8 cellular contexts compared by ENCODE assay signal in the genomic region with DNA sequence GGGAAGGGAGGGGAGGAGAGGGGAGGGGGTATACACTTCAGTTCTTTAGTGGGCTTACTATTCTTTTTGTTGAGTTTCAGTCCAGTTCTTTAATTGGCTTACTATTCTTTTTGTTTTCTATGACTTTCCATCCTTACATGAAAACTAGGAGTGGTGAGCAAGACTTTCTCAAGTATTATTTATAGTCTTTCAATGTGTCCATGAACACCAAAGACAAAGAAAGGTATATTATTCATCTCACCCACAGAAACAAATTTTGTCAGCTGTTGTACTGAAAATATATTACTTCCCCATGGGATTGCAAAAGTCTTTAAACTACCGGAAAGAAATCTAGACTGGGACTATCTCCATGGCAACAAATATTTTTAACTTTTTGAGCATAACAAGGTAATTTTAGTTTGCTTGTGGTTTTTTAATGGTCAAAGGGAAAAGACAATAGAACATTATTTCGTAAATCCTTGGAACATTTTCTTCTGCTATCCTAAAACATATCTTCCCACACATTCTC. TPM values are rescaled to one million over a fixed set of nuclear protein-coding genes. Genes with fewer than 3 reads are reported as not detected.
DNase-seq lines count a peak whose midpoint lies in the region; ATAC-seq, FAIRE-seq and TF ChIP-seq lines count a peak whose summit lies in the region.
"Had no signal": no experiment of that assay in that cellular context is flagged by ENCODE, and none has a peak within 500 bp of the region (broad histone marks: within the 10 kb centered on the region; RNA-seq: fewer than 3 reads in every experiment).

No MANE protein-coding gene starts in this region.

- no peaks in the 10 kb centered on the region for H3K9me1 ChIP-seq in K562 (ENCODE audit: control insufficient read depth, insufficient read depth, low read length)

- no TSS peak for BruUV-seq in K562 (replicated peaks; lab: Mats Ljungman, UMichigan)

- TF ChIP-seq CTCF in K562 (IDR thresholded peaks at IDR 0.05 in 2 of 3, conservative IDR thresholded peaks at IDR 0.05 in 1 of 3; ENCODE audit: insufficient read depth in 2 of 3, low read depth in 1 of 3, low read length in 3 of 3) (no peak), kidney (IDR thresholded peaks at IDR 0.05; ENCODE audit: borderline replicate concordance, extremely low read depth, insufficient read depth) (no peak), upper lobe of left lung (IDR thresholded peaks at IDR 0.05) (no peak)

- WGBS in K562 (ENCODE audit: insufficient coverage, low coverage, missing lambda C conversion rate), result 68% methylated on average over 2 of the region's 2 CpGs
- 41 to 43% methylated on average over 2 of the region's 2 CpGs for whole genome bisulfite sequencing in upper lobe of left lung, 2 donors

- H3K36me3 ChIP-seq in K562 (ENCODE audit: control insufficient read depth, insufficient read depth, low read length) (peaks cover 45% of the 10 kb centered on the region; the same call in 1 of the 3 replicates), kidney (ENCODE audit: control insufficient read depth in 1 of 2, insufficient read depth in 2 of 2, low read length in 2 of 2) (no peaks in the 10 kb centered on the region), upper lobe of left lung (peaks cover 0 to 42% (median 4%) of the 10 kb centered on the region in 4 donors)

- no peak for TF ChIP-seq RAD21 in K562 (CRISPR knock-in tag; conservative IDR thresholded peaks at IDR 0.05 in 1 of 2, IDR thresholded peaks at IDR 0.05 in 1 of 2)

- H3K27me3 ChIP-seq in K562 (ENCODE audit: control insufficient read depth in 2 of 2, insufficient read depth in 2 of 2, low read length in 2 of 2) (no peaks in the 10 kb centered on the region), upper lobe of left lung (no peaks in the 10 kb centered on the region)

- H3K4me2 ChIP-seq in K562 (ENCODE audit: insufficient read depth, low read length), result no peak overlapping the region

- DNase-seq in Kasumi-1 (lab: John Stamatoyannopoulos, UW) (peak; percentile 88 to 90), K562 (ENCODE audit: extremely low read depth in 1 of 4, low spot score in 3 of 4) (no peak), kidney (no peak), upper lobe of left lung (no peak), globus pallidus (ENCODE audit: low spot score) (no peak), activated gamma-delta T cell (lab: John Stamatoyannopoulos, UW) (no peak), head of caudate nucleus (no peak)
- DNase-seq: effector memory CD4-positive, alpha-beta T cell had no signal

- TF ChIP-seq EP300 in K562 (IDR thresholded peaks at IDR 0.05; ENCODE audit: low read length), result no peak
- peak in 2 of 4 donors; percentile 7 to 21 for TF ChIP-seq EP300 in upper lobe of left lung (IDR thresholded peaks at IDR 0.05)

- POLR2A ChIA-PET in K562 (lab: Yijun Ruan, JAX), result interaction anchor here (1.2 to 2.8 kb wide), 3 partner anchors 11 to 17 kb away, joined by 3 to 10 read pairs (median 9); partner anchors contain the start of gene ADAM17

- CTCF ChIA-PET in K562 (lab: Yijun Ruan, JAX; ENCODE audit: low intra/inter-chr PET ratio), result no interaction called here

- H3K79me2 ChIP-seq in K562 (ENCODE audit: control insufficient read depth, insufficient read depth, low read length), result peaks cover 15% of the 10 kb centered on the region

- TF ChIP-seq POLR2A in K562 (conservative IDR thresholded peaks at IDR 0.05) (no peak), upper lobe of left lung (IDR thresholded peaks at IDR 0.05) (no peak)

- H3K27ac ChIP-seq in K562 (ENCODE audit: extremely low read depth, low read depth, low read length) (no peak overlapping the region), kidney (ENCODE audit: low read depth in 2 of 2, low read length in 2 of 2) (peak overlapping the region in 1 of 2 donors; percentile 24), upper lobe of left lung (peak overlapping the region; percentile 52 to 67 (median 66))

- H2AFZ ChIP-seq in K562 (ENCODE audit: low read depth, low read length), result no peak overlapping the region

- H3K4me1 ChIP-seq in K562 (replicated peaks in 1 of 2; ENCODE audit: control insufficient read depth in 2 of 2, insufficient read depth in 2 of 2, low read length in 2 of 2) (no peaks in the 10 kb centered on the region), kidney (ENCODE audit: control insufficient read depth in 1 of 2, insufficient read depth in 1 of 2, low read depth in 1 of 2, low read length in 2 of 2) (peaks cover 0 to 5% of the 10 kb centered on the region in 2 donors), upper lobe of left lung (peaks cover 0 to 16% (median 11%) of the 10 kb centered on the region in 4 donors)

- ATAC-seq in K562, result no peak
- peak in 1 of 2 donors; percentile 83 for ATAC-seq in upper lobe of left lung (ENCODE audit: low FRiP score in 2 of 2)

- FAIRE-seq in K562 (lab: Jason Lieb, UNC), result no peak
- peak; percentile 93 for FAIRE-seq in kidney (lab: Jason Lieb, UNC)

- H4K20me1 ChIP-seq in K562 (replicated peaks; ENCODE audit: control insufficient read depth, insufficient read depth, low read length), result no peaks in the 10 kb centered on the region

- H3K9me3 ChIP-seq in K562 (replicated peaks; ENCODE audit: control insufficient read depth, insufficient read depth, low read depth, low read length) (no peaks in the 10 kb centered on the region), kidney (ENCODE audit: control insufficient read depth in 1 of 2, low read length in 2 of 2) (no peaks in the 10 kb centered on the region), upper lobe of left lung (no peaks in the 10 kb centered on the region)

- intact Hi-C loops in K562 (cut with micrococcal nuclease) (no loop called here), kidney (cut with DNase I) (no loop called here), head of caudate nucleus (cut with DNase I) (no loop called here)

- in situ Hi-C loops in K562 (cut with MboI), result no loop called here

- no peak overlapping the region for H3K4me3 ChIP-seq in K562
- no peak overlapping the region for H3K4me3 ChIP-seq in kidney (ENCODE audit: low read length in 2 of 2)
- no peak overlapping the region for H3K4me3 ChIP-seq in upper lobe of left lung

- H3K9ac ChIP-seq in K562 (ENCODE audit: insufficient read depth in 1 of 2, low read depth in 2 of 2, low read length in 2 of 2) (no peak overlapping the region), kidney (ENCODE audit: low read length in 2 of 2) (no peak overlapping the region)

TF ChIP-seq in K562, 482 proteins besides CTCF, POLR2A, EP300 and RAD21:
- TF ChIP-seq ZKSCAN8 (CRISPR knock-in tag; IDR thresholded peaks at IDR 0.05), result no peak
- no peak for TF ChIP-seq KLF16 (IDR thresholded peaks at IDR 0.05)
- TF ChIP-seq RFX1 (IDR thresholded peaks at IDR 0.05), result peak; percentile 66
- TF ChIP-seq CREB5 (CRISPR knock-in tag; IDR thresholded peaks at IDR 0.05), result no peak
- TF ChIP-seq HNRNPK (IDR thresholded peaks at IDR 0.05; ENCODE audit: low read depth, low read length, poor library complexity, severe bottlenecking), result peak; percentile 81
- no peak for TF ChIP-seq TEAD4 (IDR thresholded peaks at IDR 0.05; ENCODE audit: low read length)
- TF ChIP-seq TEAD4 (CRISPR knock-in tag; IDR thresholded peaks at IDR 0.05; ENCODE audit: borderline replicate concordance), result no peak
- peak; percentile 79 for TF ChIP-seq PCBP1 (IDR thresholded peaks at IDR 0.05; ENCODE audit: low read depth, low read length, poor library complexity, severe bottlenecking)
- TF ChIP-seq, protein P1, sequence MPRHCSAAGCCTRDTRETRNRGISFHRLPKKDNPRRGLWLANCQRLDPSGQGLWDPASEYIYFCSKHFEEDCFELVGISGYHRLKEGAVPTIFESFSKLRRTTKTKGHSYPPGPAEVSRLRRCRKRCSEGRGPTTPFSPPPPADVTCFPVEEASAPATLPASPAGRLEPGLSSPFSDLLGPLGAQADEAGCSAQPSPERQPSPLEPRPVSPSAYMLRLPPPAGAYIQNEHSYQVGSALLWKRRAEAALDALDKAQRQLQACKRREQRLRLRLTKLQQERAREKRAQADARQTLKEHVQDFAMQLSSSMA (CRISPR knock-in tag; IDR thresholded peaks at IDR 0.05), result no peak
- TF ChIP-seq CEBPB (tag; IDR thresholded peaks at IDR 0.05), result peak; percentile 19; the same call in 1 of the 2 replicates
- TF ChIP-seq MBD2 (IDR thresholded peaks at IDR 0.05; ENCODE audit: borderline replicate concordance, low read depth), result no peak
- peak; percentile 88 for TF ChIP-seq PCBP2 (IDR thresholded peaks at IDR 0.05; ENCODE audit: low read depth, low read length, poor library complexity, severe bottlenecking)
TF ChIP-seq in K562: peak in this region for 5.

RNA-seq across cellular contexts. Expression of gene ADAM17, which starts 17.6 kb away (rescaled TPM):
- total RNA-seq in K562 (2011; cell fraction: chromatin; rRNA removed; ENCODE audit: low replicate concordance), result 65.9 and 125 TPM in 2 replicates
- 40.0 and 49.9 TPM in 2 replicates for total RNA-seq in K562 (2011; cell fraction: nucleolus; rRNA removed)
- total RNA-seq in K562 (2011; cell fraction: nucleoplasm; rRNA removed), result 73.1 and 114 TPM in 2 replicates
- total RNA-seq in K562 (2014; rRNA removed) (19.0 and 19.6 TPM in 2 replicates), K562 (2014; rRNA removed; fragmentation: Illumina TruSeq; extraction: Trizol) (28.1 and 33.7 TPM in 2 replicates), K562 (2015; rRNA removed; fragmentation: Illumina TruSeq; extraction: Trizol) (27.1 and 28.5 TPM in 2 replicates), K562 (2021) (27.9 and 30.0 TPM in 2 replicates), kidney (29.9 TPM), upper lobe of left lung (10 to 100 TPM; 59.7 to 71.0 (median 66.3) TPM)
- polyA plus RNA-seq in K562 (2011; rRNA removed) (11.8 and 12.8 TPM in 2 replicates), K562 (2014; fragmentation: Illumina TruSeq; extraction: Trizol) (21.5 and 22.1 TPM in 2 replicates), K562 (2014; fragmentation: Nextera tagmentation; extraction: Ambion mirVana) (1 to 10 TPM; 5.8 to 7.8 TPM), K562 (2014; rRNA removed) (15.2 and 16.4 TPM in 2 replicates), kidney (ENCODE audit: insufficient read depth, low read depth, low replicate concordance) (6.5 TPM)
- polyA plus RNA-seq in K562 (2011; cell fraction: cytosol; rRNA removed), result 3.0 and 5.7 TPM in 2 replicates
- polyA plus RNA-seq in K562 (2011; cell fraction: nucleus; rRNA removed), result 13.6 and 15.4 TPM in 2 replicates
- polyA plus RNA-seq in K562 (2012), result 21.8 and 24.0 TPM in 2 replicates
- 41.0 and 44.7 TPM in 2 replicates for polyA minus RNA-seq in K562 (2011; rRNA and poly(A)+ RNA removed)
- polyA minus RNA-seq in K562 (2011; cell fraction: cytosol; rRNA and poly(A)+ RNA removed), result 9.7 and 12.0 TPM in 2 replicates
- polyA minus RNA-seq in K562 (2011; cell fraction: nucleus; rRNA and poly(A)+ RNA removed), result 13.3 and 27.4 TPM in 2 replicates

Comparison
In these comparisons a context has a peak if more than half of its experiments do, and no peak if none do; other contexts are left out.
1. DNase-seq: peak in Kasumi-1 (2 of 2); none in K562 (0 of 4), kidney (single experiment), upper lobe of left lung (0 of 2), globus pallidus (single experiment), activated gamma-delta T cell (single experiment) and head of caudate nucleus (0 of 42).